Comparison of ENCODE assay signal across 8 cellular contexts in the genomic region with DNA sequence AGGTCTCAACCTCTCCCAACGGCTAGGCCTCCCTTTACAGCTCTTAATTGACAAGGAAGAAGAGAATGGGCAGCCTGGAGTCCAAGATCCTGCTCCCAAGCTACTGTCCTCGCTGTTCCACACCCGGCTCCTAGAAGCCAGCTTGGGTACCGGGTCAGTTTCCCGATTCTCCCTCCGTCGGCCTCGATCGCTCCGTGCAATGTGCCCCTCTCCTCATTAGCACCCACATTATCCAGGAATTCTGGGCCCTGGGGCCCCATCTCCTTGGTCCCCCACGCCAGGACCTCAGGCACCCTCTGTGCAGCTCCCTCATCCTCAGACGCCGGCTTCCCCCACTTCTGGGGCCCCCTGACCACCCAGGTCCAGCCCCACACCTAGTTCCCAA. TPM values are rescaled to one million over a fixed set of nuclear protein-coding genes. Genes with fewer than 3 reads are reported as not detected.
DNase-seq lines count a peak whose midpoint lies in the region; ATAC-seq and TF ChIP-seq lines count a peak whose summit lies in the region.

No MANE protein-coding gene starts in this region.

- no peaks in the 10 kb centered on the region for H3K27me3 Mint-ChIP-seq in activated T-helper 17 cell treated with anti-CD3 and anti-CD28 coated beads, Interleukin-2, amount 50 U/mL, for 72 hours
- peaks cover 16 to 25% (median 18%) of the 10 kb centered on the region in 3 donors for H3K27me3 Mint-ChIP-seq in immature natural killer cell (ENCODE audit: low read depth in 3 of 3)

- H3K36me3 Mint-ChIP-seq in activated T-helper 17 cell treated with anti-CD3 and anti-CD28 coated beads, Interleukin-2, amount 50 U/mL, for 72 hours (ENCODE audit: low read depth): peaks cover 55% of the 10 kb centered on the region
- peaks cover 11 to 22% (median 13%) of the 10 kb centered on the region in 3 donors for H3K36me3 Mint-ChIP-seq in immature natural killer cell

- DNase-seq in NCI-H510A treated with DMSO at 0.1 percent for 48 hours (lab: John Stamatoyannopoulos, UW) (peak; percentile 19), NCI-H510A (lab: John Stamatoyannopoulos, UW) (no peak), immature natural killer cell (peak in 1 of 3 donors; percentile 9), hypothalamus (lab: John Stamatoyannopoulos, UW) (no peak)

- H3K27ac ChIP-seq in temporal lobe (ENCODE audit: low read depth, low read length): peak overlapping the region; percentile 27

- TF ChIP-seq POLR2A in GM18505 (IDR thresholded peaks at IDR 0.05; ENCODE audit: borderline replicate concordance, extremely low read depth, insufficient read depth, insufficient read length): no peak

- H3K4me3 Mint-ChIP-seq in activated T-helper 17 cell treated with anti-CD3 and anti-CD28 coated beads, Interleukin-2, amount 50 U/mL, for 72 hours: peak overlapping the region; percentile 89
- H3K4me3 Mint-ChIP-seq in immature natural killer cell: peak overlapping the region; percentile 91 to 99 (median 95)

- H3K27ac Mint-ChIP-seq in activated T-helper 17 cell treated with anti-CD3 and anti-CD28 coated beads, Interleukin-2, amount 50 U/mL, for 72 hours: peak overlapping the region; percentile 98
- peak overlapping the region; percentile 90 to 100 (median 96) for H3K27ac Mint-ChIP-seq in immature natural killer cell

- no peaks in the 10 kb centered on the region for H3K9me3 Mint-ChIP-seq in activated T-helper 17 cell treated with anti-CD3 and anti-CD28 coated beads, Interleukin-2, amount 50 U/mL, for 72 hours
- H3K9me3 Mint-ChIP-seq in immature natural killer cell: no peaks in the 10 kb centered on the region

- ATAC-seq in activated T-helper 17 cell treated with anti-CD3 and anti-CD28 coated beads, Interleukin-2, amount 50 U/mL, for 72 hours (replicated peaks): no peak
- no peak for ATAC-seq in GM18505 (IDR thresholded peaks at IDR 0.05; ENCODE audit: unreplicated experiment)
- no peak for ATAC-seq in HG02678 (IDR thresholded peaks at IDR 0.05; ENCODE audit: unreplicated experiment)

- H3K4me1 Mint-ChIP-seq in activated T-helper 17 cell treated with anti-CD3 and anti-CD28 coated beads, Interleukin-2, amount 50 U/mL, for 72 hours: peaks cover 30% of the 10 kb centered on the region
- peaks cover 54 to 60% of the 10 kb centered on the region in 2 donors for H3K4me1 Mint-ChIP-seq in immature natural killer cell

RNA-seq across cellular contexts. Expression of gene PCSK7, which starts 0.2 kb away (rescaled TPM):
- total RNA-seq in activated T-helper 17 cell treated with anti-CD3 and anti-CD28 coated beads, Interleukin-2, amount 50 U/mL, for 72 hours: 100 to 1,000 TPM; 101 to 106 TPM
- polyA plus RNA-seq in immature natural killer cell: 10 to 100 TPM; 32.8 to 96.3 (median 38.8) TPM
- 17.0 TPM for total RNA-seq in temporal lobe

RNA-seq across cellular contexts. Expression of gene RNF214, which starts 0.8 kb away (rescaled TPM):
- total RNA-seq in activated T-helper 17 cell treated with anti-CD3 and anti-CD28 coated beads, Interleukin-2, amount 50 U/mL, for 72 hours: 10 to 100 TPM; 15.3 to 18.6 TPM
- 1 to 10 TPM; 5.3 to 9.8 (median 8.9) TPM for polyA plus RNA-seq in immature natural killer cell
- 14.8 TPM for total RNA-seq in temporal lobe

RNA-seq across cellular contexts. Expression of gene TAGLN, which starts 32.5 kb away (rescaled TPM):
- 1 to 10 TPM; 5.1 to 9.6 TPM for total RNA-seq in activated T-helper 17 cell treated with anti-CD3 and anti-CD28 coated beads, Interleukin-2, amount 50 U/mL, for 72 hours
- polyA plus RNA-seq in immature natural killer cell: under 1 TPM; 0.08 to 0.40 (median 0.09) TPM
- total RNA-seq in temporal lobe: 13.0 TPM

RNA-seq across cellular contexts. Expression of gene SIDT2, which starts 53.1 kb away (rescaled TPM):
- total RNA-seq in activated T-helper 17 cell treated with anti-CD3 and anti-CD28 coated beads, Interleukin-2, amount 50 U/mL, for 72 hours: 10 to 100 TPM; 25.0 to 43.9 TPM
- 1 to 10 TPM; 1.6 to 4.7 (median 1.7) TPM for polyA plus RNA-seq in immature natural killer cell
- 11.3 TPM for total RNA-seq in temporal lobe

RNA-seq across cellular contexts. Expression of gene BACE1-AS, which starts 59.5 kb away (rescaled TPM):
- total RNA-seq in activated T-helper 17 cell treated with anti-CD3 and anti-CD28 coated beads, Interleukin-2, amount 50 U/mL, for 72 hours: 1 to 10 TPM; 3.5 to 7.5 TPM
- under 1 TPM in 1 of 3 donors, not detected in 2; 0.67 TPM for polyA plus RNA-seq in immature natural killer cell
- total RNA-seq in temporal lobe: 6.9 TPM
